21 cellular contexts compared by ENCODE assay signal in genomic region chr1:162380061-162380846, GRCh38. TPM values are rescaled to one million over a fixed set of nuclear protein-coding genes. Genes with fewer than 3 reads are reported as not detected.
"Had no signal": no experiment of that assay in that cellular context is flagged by ENCODE, and none has a peak within 500 bp of the region (broad histone marks: within the 10 kb centered on the region; RNA-seq: fewer than 3 reads in every experiment).

No MANE protein-coding gene starts in this region.

- DNase-seq: activated CD4-positive, alpha-beta T cell treated with anti-CD3 and anti-CD28 coated beads, Interleukin-2, amount 10 ng/mL, durations not matched to agents 24 days and 14 days; activated naive CD4-positive, alpha-beta T cell treated with anti-CD3 and anti-CD28 coated beads, Interleukin-2, amount 10 ng/mL, durations not matched to agents 7 days and 5 days; caudate nucleus; cortex of kidney; effector memory CD8-positive, alpha-beta T cell; hypothalamus; left cardiac atrium; mammary epithelial cell; naive thymus-derived CD8-positive, alpha-beta T cell; nucleus accumbens; psoas muscle; stimulated activated CD4-positive, alpha-beta T cell treated with anti-CD3 and anti-CD28 coated beads, Interleukin-12 subunit alpha, Interleukin-12 subunit beta, amount 100 ng/mL, for 4 hours; stimulated activated naive CD4-positive, alpha-beta T cell treated with Interleukin-2 at 50 U/mL for 16 hours; T-cell had no signal

- ATAC-seq: effector memory CD8-positive, alpha-beta T cell; left cardiac atrium; mucosa of descending colon; naive thymus-derived CD8-positive, alpha-beta T cell; T-cell had no signal

- H3K4me3 ChIP-seq: mucosa of descending colon, psoas muscle, sigmoid colon had no signal

- H3K27ac ChIP-seq: psoas muscle, sigmoid colon had no signal

- H3K9me3 ChIP-seq: mucosa of descending colon, psoas muscle, sigmoid colon had no signal

- H3K27me3 ChIP-seq: sigmoid colon had no signal

- H3K4me1 ChIP-seq: psoas muscle, sigmoid colon had no signal

RNA-seq across cellular contexts. Expression of gene C1orf226, which starts 1.3 kb away (rescaled TPM):
- total RNA-seq: activated CD4-positive, alpha-beta T cell treated with anti-CD3 and anti-CD28 coated beads, Interleukin-2, amount 10 ng/mL, durations not matched to agents 24 days and 14 days had no signal
- polyA plus RNA-seq: naive thymus-derived CD8-positive, alpha-beta T cell had no signal

RNA-seq across cellular contexts. Expression of gene SPATA46, which starts 3.6 kb away (rescaled TPM):
- total RNA-seq: activated CD4-positive, alpha-beta T cell treated with anti-CD3 and anti-CD28 coated beads, Interleukin-2, amount 10 ng/mL, durations not matched to agents 24 days and 14 days; activated CD8-positive, alpha-beta memory T cell treated with anti-CD3 and anti-CD28 coated beads for 36 hours; activated T-helper 2 cell treated with anti-CD3 and anti-CD28 coated beads, Interferon-gamma antibody, Interleukin-2, Interleukin-4, amounts not matched to agents 10 μg/mL and 5 μg/mL and 100 μg/mL, durations not matched to agents 14 hours and 24 hours and 36 hours; epithelial cell of proximal tubule; left cardiac atrium; mammary epithelial cell; mucosa of descending colon; naive thymus-derived CD8-positive, alpha-beta T cell; psoas muscle; sigmoid colon; T-cell; ureter had no signal
- polyA plus RNA-seq: adipose tissue; mammary epithelial cell; naive thymus-derived CD8-positive, alpha-beta T cell; psoas muscle; sigmoid colon had no signal

RNA-seq across cellular contexts. Expression of gene SH2D1B, which starts 31.7 kb away (rescaled TPM):
- total RNA-seq: activated CD4-positive, alpha-beta T cell treated with anti-CD3 and anti-CD28 coated beads, Interleukin-2, amount 10 ng/mL, durations not matched to agents 24 days and 14 days; activated CD8-positive, alpha-beta memory T cell treated with anti-CD3 and anti-CD28 coated beads for 36 hours; mammary epithelial cell; sigmoid colon had no signal
